In genomic region chrX:72094894-72095293, GRCh38 we compare ENCODE assay signal across 7 cellular contexts. TPM values are rescaled to one million over a fixed set of nuclear protein-coding genes. Genes with fewer than 3 reads are reported as not detected.
A peak's percentile ranks its signal among the peaks of the same experiment; 100 is the strongest.
DNase-seq lines count a peak whose midpoint lies in the region; ATAC-seq lines count a peak whose summit lies in the region.

No MANE protein-coding gene starts in this region.

- no peaks in the 10 kb centered on the region for H3K36me3 Mint-ChIP-seq in activated naive CD8-positive, alpha-beta T cell treated with anti-CD3 and anti-CD28 coated beads for 36 hours
- H3K36me3 Mint-ChIP-seq in naive thymus-derived CD8-positive, alpha-beta T cell = no peaks in the 10 kb centered on the region

- ATAC-seq in GM18867 (IDR thresholded peaks at IDR 0.05; ENCODE audit: unreplicated experiment) (peak; percentile 99), HG02763 (IDR thresholded peaks at IDR 0.05; ENCODE audit: unreplicated experiment) (peak; percentile 71)
- ATAC-seq in naive thymus-derived CD8-positive, alpha-beta T cell = peak; percentile 70 to 77

- no peaks in the 10 kb centered on the region for H3K9me3 Mint-ChIP-seq in activated naive CD8-positive, alpha-beta T cell treated with anti-CD3 and anti-CD28 coated beads for 36 hours
- no peaks in the 10 kb centered on the region for H3K9me3 Mint-ChIP-seq in naive thymus-derived CD8-positive, alpha-beta T cell

- POLR2A ChIA-PET in naive thymus-derived CD8-positive, alpha-beta T cell (lab: Charles Lee) = interaction anchor here (0.9 kb wide), 1 partner anchor 32 kb away, joined by 4 read pairs; no protein-coding TSS in a partner anchor

- no peak overlapping the region for H3K4me3 Mint-ChIP-seq in activated naive CD8-positive, alpha-beta T cell treated with anti-CD3 and anti-CD28 coated beads for 36 hours
- H3K4me3 Mint-ChIP-seq in naive thymus-derived CD8-positive, alpha-beta T cell = peak overlapping the region in 2 of 10 donors; percentile 31 to 50

- peak; percentile 39 for DNase-seq in NOMO-1 treated with DMSO at 0.1 percent for 48 hours (lab: John Stamatoyannopoulos, UW; ENCODE audit: unreplicated experiment)
- peak; percentile 14 for DNase-seq in activated naive CD8-positive, alpha-beta T cell treated with anti-CD3 and anti-CD28 coated beads for 36 hours
- peak in 8 of 10 donors; percentile 17 to 70 (median 38) for DNase-seq in naive thymus-derived CD8-positive, alpha-beta T cell
- no peak for DNase-seq in ecto neural progenitor cell (ENCODE audit: low spot score)
- no peak for DNase-seq in EL

- H3K27ac Mint-ChIP-seq in activated naive CD8-positive, alpha-beta T cell treated with anti-CD3 and anti-CD28 coated beads for 36 hours = no peak overlapping the region
- peak overlapping the region in 5 of 10 donors; percentile 7 to 76 (median 58) for H3K27ac Mint-ChIP-seq in naive thymus-derived CD8-positive, alpha-beta T cell

- H3K27me3 Mint-ChIP-seq in activated naive CD8-positive, alpha-beta T cell treated with anti-CD3 and anti-CD28 coated beads for 36 hours = peaks cover 34% of the 10 kb centered on the region
- peaks cover 3 to 37% (median 10%) of the 10 kb centered on the region in 5 donors for H3K27me3 Mint-ChIP-seq in naive thymus-derived CD8-positive, alpha-beta T cell

- peaks cover 2% of the 10 kb centered on the region for H3K4me1 Mint-ChIP-seq in activated naive CD8-positive, alpha-beta T cell treated with anti-CD3 and anti-CD28 coated beads for 36 hours
- H3K4me1 Mint-ChIP-seq in naive thymus-derived CD8-positive, alpha-beta T cell = peaks cover under 1 to 33% (median 3%) of the 10 kb centered on the region in 4 donors

RNA-seq across cellular contexts. Expression of gene RTL5, which starts 36.8 kb away (rescaled TPM):
- under 1 TPM; 0.08 TPM for total RNA-seq in activated naive CD8-positive, alpha-beta T cell treated with anti-CD3 and anti-CD28 coated beads for 36 hours
- total RNA-seq in naive thymus-derived CD8-positive, alpha-beta T cell = under 1 TPM; 0.30 to 0.36 TPM
- not detected for polyA plus RNA-seq in naive thymus-derived CD8-positive, alpha-beta T cell

Comparison
In these comparisons a context has a peak if more than half of its experiments do, and no peak if none do; other contexts are left out.
1. DNase-seq: peak in NOMO-1 treated with DMSO at 0.1 percent for 48 hours (single experiment), activated naive CD8-positive, alpha-beta T cell treated with anti-CD3 and anti-CD28 coated beads for 36 hours (single experiment) and naive thymus-derived CD8-positive, alpha-beta T cell (8 of 10); none in ecto neural progenitor cell (single experiment) and EL (single experiment).
2. Peak in every context shown above with its lines, with median percentiles within 50 percentile points of each other: ATAC-seq.